ENCODE assay signal across 17 cellular contexts in the genomic region with DNA sequence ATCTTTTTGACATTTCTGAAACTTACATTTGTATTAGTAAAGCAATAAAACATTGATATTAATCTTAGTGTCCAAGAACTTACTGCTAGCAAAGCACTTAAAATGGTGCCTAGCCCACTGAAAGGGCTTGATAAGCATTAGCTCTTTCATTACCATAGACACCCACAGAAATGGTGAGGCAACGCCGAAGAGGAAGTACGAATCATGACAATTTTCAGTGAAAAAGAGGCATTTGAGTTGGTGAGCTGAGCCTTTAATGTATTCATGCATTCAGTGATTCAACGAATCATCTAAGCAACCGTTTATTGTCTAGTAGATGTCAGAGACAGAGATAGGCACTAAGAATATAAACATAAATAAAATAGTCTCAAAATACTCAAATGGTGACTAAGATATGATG.
DNase-seq lines count a peak whose midpoint lies in the region; ATAC-seq and TF ChIP-seq lines count a peak whose summit lies in the region.
"Had no signal": no experiment of that assay in that cellular context is flagged by ENCODE, and none has a peak within 500 bp of the region (broad histone marks: within the 10 kb centered on the region; RNA-seq: fewer than 3 reads in every experiment).

No MANE protein-coding gene starts in this region.

- intact Hi-C loops in CD8-positive, alpha-beta T cell (cut with DNase I, micrococcal nuclease): no loop called here

- H3K36me3 Mint-ChIP-seq in CD8-positive, alpha-beta T cell: peaks cover 27% of the 10 kb centered on the region
- H3K36me3 Mint-ChIP-seq in activated T-cell treated with anti-CD3 and anti-CD28 coated beads, Interleukin-2, amount 50 U/mL, for 72 hours (ENCODE audit: insufficient read depth in 2 of 2): peaks cover 3 to 9% of the 10 kb centered on the region in 2 donors

- H3K9me3 ChIP-seq in neural cell (ENCODE audit: low read length): no peaks in the 10 kb centered on the region
- no peaks in the 10 kb centered on the region for H3K9me3 ChIP-seq in CD8-positive, alpha-beta T cell (ENCODE audit: low read length)

- no peak for DNase-seq in activated CD4-positive, CD25-positive, alpha-beta regulatory T cell (lab: John Stamatoyannopoulos, UW)
- DNase-seq in M059J (ENCODE audit: low read depth) (peak; percentile 37), RKO (ENCODE audit: low spot score) (peak; percentile 2), GM13977 (ENCODE audit: low spot score) (no peak)
- DNase-seq in CD8-positive, alpha-beta T cell: no peak
- no peak for DNase-seq in activated T-cell treated with anti-CD3 and anti-CD28 coated beads, Interleukin-2, amount 50 U/mL, for 72 hours
- DNase-seq: C1 segment of cervical spinal cord, COR-L47, GOT3, NCI-H1417, NCI-H1930, NCI-H2171, NCI-H446 treated with DMSO at 0.1 percent for 48 hours, NCI-H774 had no signal

- no peak overlapping the region for H3K4me2 ChIP-seq in neural cell (ENCODE audit: low read length)

- no peaks in the 10 kb centered on the region for H3K79me2 ChIP-seq in neural cell (replicated peaks; ENCODE audit: insufficient read depth, low read length)

- H2AFZ ChIP-seq in neural cell (ENCODE audit: low read depth, low read length): no peak overlapping the region

- no peak overlapping the region for H3K27ac Mint-ChIP-seq in CD8-positive, alpha-beta T cell
- no peak overlapping the region for H3K27ac Mint-ChIP-seq in activated T-cell treated with anti-CD3 and anti-CD28 coated beads, Interleukin-2, amount 50 U/mL, for 72 hours

- no peak overlapping the region for H3K27ac ChIP-seq in neural cell (ENCODE audit: low read length)
- no peak overlapping the region for H3K27ac ChIP-seq in CD8-positive, alpha-beta T cell (ENCODE audit: low read depth, low read length)
- H3K27ac ChIP-seq: SK-N-MC had no signal

- no peaks in the 10 kb centered on the region for H3K27me3 ChIP-seq in neural cell (ENCODE audit: insufficient read depth, low read depth, low read length)
- no peaks in the 10 kb centered on the region for H3K27me3 ChIP-seq in CD8-positive, alpha-beta T cell (ENCODE audit: insufficient read depth, low read length)

- POLR2A ChIA-PET in CD8-positive, alpha-beta T cell (lab: Charles Lee): interaction anchor here (0.6 kb wide), 1 partner anchor 173 kb away, joined by 4 read pairs; no protein-coding TSS in a partner anchor

- no peak overlapping the region for H3K9ac ChIP-seq in neural cell (ENCODE audit: low read length)

- no peak for TF ChIP-seq RAD21 in neural cell (conservative IDR thresholded peaks at IDR 0.05)

- no peaks in the 10 kb centered on the region for H3K36me3 ChIP-seq in neural cell (ENCODE audit: insufficient read depth, low read length)
- H3K36me3 ChIP-seq in CD8-positive, alpha-beta T cell (ENCODE audit: insufficient read depth, low read length): no peaks in the 10 kb centered on the region

- in situ Hi-C loops in GM13977 (cut with MboI; ENCODE audit: low pct_unique_long_range_greater_than_20kb, low sequenced_read_pairs, unreplicated experiment): no loop called here

- no peak for TF ChIP-seq CTCF in neural cell (IDR thresholded peaks at IDR 0.05; ENCODE audit: poor library complexity, severe bottlenecking)
- no peak for TF ChIP-seq CTCF in GM13977 (IDR thresholded peaks at IDR 0.05; ENCODE audit: extremely low read depth, insufficient read depth, missing control alignments)
- no peak for TF ChIP-seq CTCF in CD8-positive, alpha-beta T cell (IDR thresholded peaks at IDR 0.05)

- CTCF ChIA-PET in CD8-positive, alpha-beta T cell (lab: Charles Lee): no interaction called here

- H4K20me1 ChIP-seq in neural cell (ENCODE audit: insufficient read depth): no peaks in the 10 kb centered on the region

- H3K9me2 ChIP-seq in neural cell (ENCODE audit: insufficient read depth, low read length): no peaks in the 10 kb centered on the region

- H3K4me1 Mint-ChIP-seq in CD8-positive, alpha-beta T cell (ENCODE audit: low read depth): peaks cover 34% of the 10 kb centered on the region
- peaks cover 30% of the 10 kb centered on the region for H3K4me1 Mint-ChIP-seq in activated T-cell treated with anti-CD3 and anti-CD28 coated beads, Interleukin-2, amount 50 U/mL, for 72 hours (ENCODE audit: low read depth)

- H3K4me3 Mint-ChIP-seq in CD8-positive, alpha-beta T cell: no peak overlapping the region
- H3K4me3 Mint-ChIP-seq in activated T-cell treated with anti-CD3 and anti-CD28 coated beads, Interleukin-2, amount 50 U/mL, for 72 hours: no peak overlapping the region

- no peaks in the 10 kb centered on the region for H3K9me3 Mint-ChIP-seq in CD8-positive, alpha-beta T cell
- H3K9me3 Mint-ChIP-seq in activated T-cell treated with anti-CD3 and anti-CD28 coated beads, Interleukin-2, amount 50 U/mL, for 72 hours: no peaks in the 10 kb centered on the region

- ATAC-seq in activated CD4-positive, CD25-positive, alpha-beta regulatory T cell treated with anti-CD3 and anti-CD28 coated beads, Interleukin-2, amount 50 U/mL, for 24 hours: peak; percentile 28 to 33
- no peak for ATAC-seq in CD8-positive, alpha-beta T cell
- ATAC-seq in activated T-cell treated with anti-CD3 and anti-CD28 coated beads, Interleukin-2, amount 50 U/mL, for 72 hours (replicated peaks in 1 of 2): no peak

- peak; percentile 43 for TF ChIP-seq EP300 in neural cell (conservative IDR thresholded peaks at IDR 0.05; ENCODE audit: poor library complexity, severe bottlenecking)

- no peak overlapping the region for H3K4me3 ChIP-seq in neural cell (ENCODE audit: low read length)
- H3K4me3 ChIP-seq in CD8-positive, alpha-beta T cell (ENCODE audit: low read depth, low read length): no peak overlapping the region
- H3K4me3 ChIP-seq: SK-N-MC had no signal

- H3F3A ChIP-seq in neural cell (ENCODE audit: insufficient read depth, low read length, poor library complexity, severe bottlenecking): no peaks in the 10 kb centered on the region

- no peaks in the 10 kb centered on the region for H3K27me3 Mint-ChIP-seq in CD8-positive, alpha-beta T cell (ENCODE audit: low read depth)
- no peaks in the 10 kb centered on the region for H3K27me3 Mint-ChIP-seq in activated T-cell treated with anti-CD3 and anti-CD28 coated beads, Interleukin-2, amount 50 U/mL, for 72 hours (ENCODE audit: low read depth)

- H3K4me1 ChIP-seq in CD8-positive, alpha-beta T cell (ENCODE audit: insufficient read depth, low read length): peaks cover 17% of the 10 kb centered on the region

TF ChIP-seq in neural cell, 6 proteins besides CTCF, POLR2A, EP300 and RAD21:
- TF ChIP-seq POLR2AphosphoS5 (IDR thresholded peaks at IDR 0.05) (no peak), TAF1 (IDR thresholded peaks at IDR 0.05; ENCODE audit: low read depth) (no peak), SMC3 (conservative IDR thresholded peaks at IDR 0.05; ENCODE audit: poor library complexity) (no peak), EZH2 (IDR thresholded peaks at IDR 0.05; ENCODE audit: borderline replicate concordance, insufficient read depth, low read length, poor library complexity, severe bottlenecking) (no peak), MXI1 (conservative IDR thresholded peaks at IDR 0.05; ENCODE audit: poor library complexity, severe bottlenecking) (no peak)
- TF ChIP-seq, protein P1, sequence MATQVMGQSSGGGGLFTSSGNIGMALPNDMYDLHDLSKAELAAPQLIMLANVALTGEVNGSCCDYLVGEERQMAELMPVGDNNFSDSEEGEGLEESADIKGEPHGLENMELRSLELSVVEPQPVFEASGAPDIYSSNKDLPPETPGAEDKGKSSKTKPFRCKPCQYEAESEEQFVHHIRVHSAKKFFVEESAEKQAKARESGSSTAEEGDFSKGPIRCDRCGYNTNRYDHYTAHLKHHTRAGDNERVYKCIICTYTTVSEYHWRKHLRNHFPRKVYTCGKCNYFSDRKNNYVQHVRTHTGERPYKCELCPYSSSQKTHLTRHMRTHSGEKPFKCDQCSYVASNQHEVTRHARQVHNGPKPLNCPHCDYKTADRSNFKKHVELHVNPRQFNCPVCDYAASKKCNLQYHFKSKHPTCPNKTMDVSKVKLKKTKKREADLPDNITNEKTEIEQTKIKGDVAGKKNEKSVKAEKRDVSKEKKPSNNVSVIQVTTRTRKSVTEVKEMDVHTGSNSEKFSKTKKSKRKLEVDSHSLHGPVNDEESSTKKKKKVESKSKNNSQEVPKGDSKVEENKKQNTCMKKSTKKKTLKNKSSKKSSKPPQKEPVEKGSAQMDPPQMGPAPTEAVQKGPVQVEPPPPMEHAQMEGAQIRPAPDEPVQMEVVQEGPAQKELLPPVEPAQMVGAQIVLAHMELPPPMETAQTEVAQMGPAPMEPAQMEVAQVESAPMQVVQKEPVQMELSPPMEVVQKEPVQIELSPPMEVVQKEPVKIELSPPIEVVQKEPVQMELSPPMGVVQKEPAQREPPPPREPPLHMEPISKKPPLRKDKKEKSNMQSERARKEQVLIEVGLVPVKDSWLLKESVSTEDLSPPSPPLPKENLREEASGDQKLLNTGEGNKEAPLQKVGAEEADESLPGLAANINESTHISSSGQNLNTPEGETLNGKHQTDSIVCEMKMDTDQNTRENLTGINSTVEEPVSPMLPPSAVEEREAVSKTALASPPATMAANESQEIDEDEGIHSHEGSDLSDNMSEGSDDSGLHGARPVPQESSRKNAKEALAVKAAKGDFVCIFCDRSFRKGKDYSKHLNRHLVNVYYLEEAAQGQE (IDR thresholded peaks at IDR 0.05; ENCODE audit: borderline replicate concordance): no peak
TF ChIP-seq in neural cell: peak in this region for 0.

Comparison
In these comparisons a context has a peak if more than half of its experiments do, and no peak if none do; other contexts are left out.
1. ATAC-seq: peak in activated CD4-positive, CD25-positive, alpha-beta regulatory T cell treated with anti-CD3 and anti-CD28 coated beads, Interleukin-2, amount 50 U/mL, for 24 hours (2 of 2); none in CD8-positive, alpha-beta T cell (single experiment) and activated T-cell treated with anti-CD3 and anti-CD28 coated beads, Interleukin-2, amount 50 U/mL, for 72 hours (0 of 2).
2. DNase-seq: peak in M059J (single experiment) and RKO (single experiment); none in activated CD4-positive, CD25-positive, alpha-beta regulatory T cell (0 of 4), GM13977 (single experiment), CD8-positive, alpha-beta T cell (0 of 7) and activated T-cell treated with anti-CD3 and anti-CD28 coated beads, Interleukin-2, amount 50 U/mL, for 72 hours (0 of 2).